In genomic region chr1:185734929-185735666, GRCh38 we compare ENCODE assay signal across 8 cellular contexts. TPM values are rescaled to one million over a fixed set of nuclear protein-coding genes. Genes with fewer than 3 reads are reported as not detected.
DNase-seq lines count a peak whose midpoint lies in the region; ATAC-seq and TF ChIP-seq lines count a peak whose summit lies in the region.

No MANE protein-coding gene starts in this region.

- no peak overlapping the region for H3K27ac Mint-ChIP-seq in Caco-2 (ENCODE audit: unreplicated experiment)

- peaks cover 8% of the 10 kb centered on the region for H3K4me1 Mint-ChIP-seq in Caco-2 (ENCODE audit: low read depth, unreplicated experiment)

- DNase-seq in Caco-2, result no peak
- no peak for DNase-seq in epithelial cell of proximal tubule (ENCODE audit: low read depth)
- DNase-seq in epidermal melanocyte (ENCODE audit: insufficient read length, low spot score), result no peak
- no peak for DNase-seq in A172 (ENCODE audit: low spot score)

- H3F3A ChIP-seq in Loucy (ENCODE audit: low read depth), result no peaks in the 10 kb centered on the region

- peaks cover 37% of the 10 kb centered on the region for H3K27me3 Mint-ChIP-seq in Caco-2 (ENCODE audit: insufficient read depth, unreplicated experiment)

- H2AFZ ChIP-seq in Loucy (ENCODE audit: low read length) (peak overlapping the region; percentile 75), neuron (ENCODE audit: low read depth, low read length) (no peak overlapping the region)

- no peak for ATAC-seq in HG03039 (IDR thresholded peaks at IDR 0.05; ENCODE audit: unreplicated experiment)
- no peak for ATAC-seq in GM21447 (IDR thresholded peaks at IDR 0.05; ENCODE audit: unreplicated experiment)

- H4K20me1 ChIP-seq in Loucy (ENCODE audit: insufficient read depth, low read length, poor library complexity, severe bottlenecking), result no peaks in the 10 kb centered on the region

- TF ChIP-seq CTCF in Caco-2 (IDR thresholded peaks at IDR 0.05; ENCODE audit: insufficient read depth in 1 of 2, low read depth in 1 of 2, low read length in 1 of 2, severe bottlenecking in 1 of 2, unreplicated experiment in 1 of 2), result no peak
- TF ChIP-seq CTCF in Loucy (conservative IDR thresholded peaks at IDR 0.05; ENCODE audit: low read length), result no peak
- TF ChIP-seq CTCF in epithelial cell of proximal tubule (conservative IDR thresholded peaks at IDR 0.05; ENCODE audit: low read depth, low read length), result no peak

- POLR2A ChIA-PET in Caco-2 (lab: Charles Lee), result no interaction called here

- H3K9ac ChIP-seq in Loucy (ENCODE audit: low read depth, low read length, poor library complexity, severe bottlenecking), result no peak overlapping the region

- no peaks in the 10 kb centered on the region for H3K36me3 Mint-ChIP-seq in Caco-2 (ENCODE audit: insufficient read depth, unreplicated experiment)

- intact Hi-C loops in Caco-2 (cut with micrococcal nuclease; ENCODE audit: unreplicated experiment), result loop anchor here (2.0 kb wide), 1 partner anchor 14 kb away; no protein-coding TSS in a partner anchor

- H3K27me3 ChIP-seq in Caco-2 (replicated peaks; ENCODE audit: control insufficient read depth, insufficient read depth, low read length) (no peaks in the 10 kb centered on the region; the same call in 1 of the 2 replicates), Loucy (ENCODE audit: insufficient read depth, low read length, poor library complexity, severe bottlenecking) (no peaks in the 10 kb centered on the region), neuron (ENCODE audit: insufficient read depth, low read length) (peaks cover 24% of the 10 kb centered on the region)

- CTCF ChIA-PET in Caco-2 (lab: Charles Lee), result interaction anchor here (1.8 kb wide), 1 partner anchor 14 kb away, joined by 15 read pairs; no protein-coding TSS in a partner anchor

- no peaks in the 10 kb centered on the region for H3K9me3 ChIP-seq in Caco-2
- H3K9me3 ChIP-seq in Loucy (ENCODE audit: insufficient read depth, low read depth, low read length), result no peaks in the 10 kb centered on the region
- H3K9me3 ChIP-seq in neuron (ENCODE audit: low read length), result no peaks in the 10 kb centered on the region

- H3K4me2 ChIP-seq in Loucy (ENCODE audit: low read depth, low read length, poor library complexity, severe bottlenecking), result peak overlapping the region; percentile 37

- H3K36me3 ChIP-seq in Caco-2 (ENCODE audit: control insufficient read depth, insufficient read depth, low read length), result no peaks in the 10 kb centered on the region
- H3K36me3 ChIP-seq in Loucy (ENCODE audit: insufficient read depth, low read length), result no peaks in the 10 kb centered on the region
- no peaks in the 10 kb centered on the region for H3K36me3 ChIP-seq in neuron (ENCODE audit: insufficient read depth, low read length)

- H3K4me1 ChIP-seq in Caco-2 (no peaks in the 10 kb centered on the region), Loucy (ENCODE audit: insufficient read depth, low read length, poor library complexity, severe bottlenecking) (no peaks in the 10 kb centered on the region), neuron (ENCODE audit: insufficient read depth, low read length) (peaks cover 8% of the 10 kb centered on the region)

- no peak overlapping the region for H3K4me3 ChIP-seq in Caco-2 (ENCODE audit: low read depth, low read length)
- peak overlapping the region; percentile 26 for H3K4me3 ChIP-seq in Loucy (ENCODE audit: low read length, poor library complexity, severe bottlenecking)
- H3K4me3 ChIP-seq in epithelial cell of proximal tubule (ENCODE audit: low read depth, low read length), result peak overlapping the region; percentile 63
- peak overlapping the region; percentile 50 for H3K4me3 ChIP-seq in neuron (ENCODE audit: low read length)

- H3K79me2 ChIP-seq in Loucy (ENCODE audit: insufficient read depth, low read length), result no peaks in the 10 kb centered on the region

- H3K4me3 Mint-ChIP-seq in Caco-2 (ENCODE audit: unreplicated experiment), result peak overlapping the region; percentile 67

- H3K9me2 ChIP-seq in Loucy (replicated peaks; ENCODE audit: low read depth, low read length), result no peaks in the 10 kb centered on the region

- H3K9me3 Mint-ChIP-seq in Caco-2 (ENCODE audit: unreplicated experiment), result peaks cover 21% of the 10 kb centered on the region

- BruUV-seq in Caco-2 (replicated peaks; lab: Mats Ljungman, UMichigan), result no TSS peak

RNA-seq across cellular contexts. Expression of gene HMCN1, which starts 0.9 kb away (rescaled TPM):
- total RNA-seq in Caco-2 (2022) (0.02 and 0.49 TPM in 2 replicates), epithelial cell of proximal tubule (0.07 and 1.6 TPM in 2 replicates)
- total RNA-seq in A172 (2014; rRNA removed; shearing (Covaris generic)), result 0.55 and 1.6 TPM in 2 replicates
